In the genomic region with DNA sequence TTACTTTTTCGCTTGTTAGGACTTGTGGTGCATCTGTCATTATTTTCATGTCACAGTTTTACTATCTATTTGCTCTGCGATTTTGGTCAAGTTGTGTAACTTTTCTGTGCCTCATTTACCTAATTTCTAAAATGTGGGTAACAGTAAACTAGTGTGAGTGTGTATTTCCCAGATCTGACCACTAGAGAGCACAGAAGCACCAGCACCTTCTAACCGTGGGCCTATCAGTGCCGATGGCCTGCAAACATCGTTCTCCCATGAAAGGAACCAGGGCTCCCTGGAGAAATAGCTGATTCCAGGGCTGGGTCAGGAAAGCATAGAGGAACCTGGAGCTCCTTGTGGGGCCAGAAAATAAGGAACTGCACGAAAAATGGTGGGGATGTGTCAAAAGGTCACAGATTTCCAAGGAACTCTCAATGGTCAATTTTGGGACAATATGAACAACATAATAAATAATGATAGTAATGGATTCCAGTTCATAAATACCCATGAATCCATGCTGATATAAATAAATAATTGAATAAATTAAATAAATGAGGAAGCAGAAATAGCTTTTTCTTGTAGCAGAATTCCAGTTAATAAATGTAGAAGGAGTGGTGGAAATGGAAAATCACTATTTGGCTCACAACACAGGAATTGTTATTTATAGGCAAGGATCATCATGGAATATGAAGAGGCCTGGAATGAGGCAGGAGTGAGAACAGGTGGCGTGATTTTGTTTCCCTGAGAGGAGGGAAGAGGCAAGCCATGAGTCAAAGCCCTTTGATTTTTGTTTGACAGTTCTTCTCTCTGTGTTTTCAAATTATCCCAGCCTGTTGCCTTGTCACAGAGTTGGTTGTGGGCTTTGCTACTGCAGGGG, we compare ENCODE assay signal across 1 cellular context.
TF ChIP-seq lines count a peak whose summit lies in the region.

No MANE protein-coding gene starts in this region.

TF ChIP-seq in Ishikawa, 13 proteins besides CTCF, POLR2A, EP300 and RAD21:
- TF ChIP-seq, protein P1, sequence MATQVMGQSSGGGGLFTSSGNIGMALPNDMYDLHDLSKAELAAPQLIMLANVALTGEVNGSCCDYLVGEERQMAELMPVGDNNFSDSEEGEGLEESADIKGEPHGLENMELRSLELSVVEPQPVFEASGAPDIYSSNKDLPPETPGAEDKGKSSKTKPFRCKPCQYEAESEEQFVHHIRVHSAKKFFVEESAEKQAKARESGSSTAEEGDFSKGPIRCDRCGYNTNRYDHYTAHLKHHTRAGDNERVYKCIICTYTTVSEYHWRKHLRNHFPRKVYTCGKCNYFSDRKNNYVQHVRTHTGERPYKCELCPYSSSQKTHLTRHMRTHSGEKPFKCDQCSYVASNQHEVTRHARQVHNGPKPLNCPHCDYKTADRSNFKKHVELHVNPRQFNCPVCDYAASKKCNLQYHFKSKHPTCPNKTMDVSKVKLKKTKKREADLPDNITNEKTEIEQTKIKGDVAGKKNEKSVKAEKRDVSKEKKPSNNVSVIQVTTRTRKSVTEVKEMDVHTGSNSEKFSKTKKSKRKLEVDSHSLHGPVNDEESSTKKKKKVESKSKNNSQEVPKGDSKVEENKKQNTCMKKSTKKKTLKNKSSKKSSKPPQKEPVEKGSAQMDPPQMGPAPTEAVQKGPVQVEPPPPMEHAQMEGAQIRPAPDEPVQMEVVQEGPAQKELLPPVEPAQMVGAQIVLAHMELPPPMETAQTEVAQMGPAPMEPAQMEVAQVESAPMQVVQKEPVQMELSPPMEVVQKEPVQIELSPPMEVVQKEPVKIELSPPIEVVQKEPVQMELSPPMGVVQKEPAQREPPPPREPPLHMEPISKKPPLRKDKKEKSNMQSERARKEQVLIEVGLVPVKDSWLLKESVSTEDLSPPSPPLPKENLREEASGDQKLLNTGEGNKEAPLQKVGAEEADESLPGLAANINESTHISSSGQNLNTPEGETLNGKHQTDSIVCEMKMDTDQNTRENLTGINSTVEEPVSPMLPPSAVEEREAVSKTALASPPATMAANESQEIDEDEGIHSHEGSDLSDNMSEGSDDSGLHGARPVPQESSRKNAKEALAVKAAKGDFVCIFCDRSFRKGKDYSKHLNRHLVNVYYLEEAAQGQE (IDR thresholded peaks at IDR 0.05; ENCODE audit: low read depth): no peak
- TF ChIP-seq YY1 (IDR thresholded peaks at IDR 0.05; ENCODE audit: low read depth): no peak
- TF ChIP-seq, protein P2, sequence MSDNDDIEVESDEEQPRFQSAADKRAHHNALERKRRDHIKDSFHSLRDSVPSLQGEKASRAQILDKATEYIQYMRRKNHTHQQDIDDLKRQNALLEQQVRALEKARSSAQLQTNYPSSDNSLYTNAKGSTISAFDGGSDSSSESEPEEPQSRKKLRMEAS (IDR thresholded peaks at IDR 0.05): no peak
- no peak for TF ChIP-seq EGR1 (IDR thresholded peaks at IDR 0.05)
- no peak for TF ChIP-seq NFIC (IDR thresholded peaks at IDR 0.05)
- TF ChIP-seq TAF1 (IDR thresholded peaks at IDR 0.05; ENCODE audit: low read depth): no peak
- TF ChIP-seq ZBTB7A (IDR thresholded peaks at IDR 0.05; ENCODE audit: low read depth): no peak
- no peak for TF ChIP-seq TCF12 (IDR thresholded peaks at IDR 0.05; ENCODE audit: low read depth)
- TF ChIP-seq, protein P3, sequence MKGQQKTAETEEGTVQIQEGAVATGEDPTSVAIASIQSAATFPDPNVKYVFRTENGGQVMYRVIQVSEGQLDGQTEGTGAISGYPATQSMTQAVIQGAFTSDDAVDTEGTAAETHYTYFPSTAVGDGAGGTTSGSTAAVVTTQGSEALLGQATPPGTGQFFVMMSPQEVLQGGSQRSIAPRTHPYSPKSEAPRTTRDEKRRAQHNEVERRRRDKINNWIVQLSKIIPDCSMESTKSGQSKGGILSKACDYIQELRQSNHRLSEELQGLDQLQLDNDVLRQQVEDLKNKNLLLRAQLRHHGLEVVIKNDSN (IDR thresholded peaks at IDR 0.05): no peak
- TF ChIP-seq FOXM1 (IDR thresholded peaks at IDR 0.05; ENCODE audit: borderline replicate concordance, low read depth): no peak
- TF ChIP-seq TEAD4 (IDR thresholded peaks at IDR 0.05): no peak
- TF ChIP-seq CREB1 (IDR thresholded peaks at IDR 0.05; ENCODE audit: low read depth): no peak
- no peak for TF ChIP-seq CEBPB (IDR thresholded peaks at IDR 0.05)
